8 cellular contexts compared by ENCODE assay signal in the genomic region with DNA sequence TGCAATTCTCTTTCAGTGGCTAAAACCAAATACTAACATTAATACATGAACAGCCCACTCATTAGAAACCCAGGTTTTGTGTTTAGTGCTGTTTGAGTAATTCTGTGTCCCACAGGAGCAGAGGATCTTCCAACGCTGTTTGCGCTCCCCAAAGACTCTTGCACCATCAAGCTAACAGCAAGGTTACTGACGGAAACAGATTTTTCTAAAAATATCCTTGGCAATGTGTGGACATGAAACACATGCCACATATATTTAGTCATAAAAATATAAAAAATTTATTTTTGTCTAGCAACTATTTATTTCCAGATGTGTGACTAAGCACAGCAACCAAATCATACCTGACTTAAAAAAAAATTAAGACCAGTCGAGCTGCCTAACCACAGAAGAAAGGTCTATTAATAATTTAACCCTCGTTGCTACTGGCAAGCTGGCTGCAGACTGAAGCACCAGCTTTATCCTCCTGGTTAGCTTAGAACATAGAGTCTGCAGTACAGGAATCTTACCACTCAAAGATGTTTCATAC.
DNase-seq lines count a peak whose midpoint lies in the region; ATAC-seq and TF ChIP-seq lines count a peak whose summit lies in the region.

No MANE protein-coding gene starts in this region.

- H3K9me3 Mint-ChIP-seq in CD14-positive monocyte: peaks cover 0 to 3% (median 0%) of the 10 kb centered on the region in 7 donors

- intact Hi-C loops in CD14-positive monocyte (cut with micrococcal nuclease): loop anchor here (5.0 kb wide), 3 partner anchors 594 to 989 kb away; no protein-coding TSS in a partner anchor

- H3K4me1 ChIP-seq in effector memory CD4-positive, alpha-beta T cell (ENCODE audit: control insufficient read depth, insufficient read depth, low read length, poor library complexity, severe bottlenecking): no peaks in the 10 kb centered on the region

- H3K27me3 Mint-ChIP-seq in CD14-positive monocyte (ENCODE audit: low read depth in 3 of 3): peaks cover 0 to 1% (median 0%) of the 10 kb centered on the region in 3 donors

- H3K27me3 ChIP-seq in effector memory CD4-positive, alpha-beta T cell (replicated peaks; ENCODE audit: control insufficient read depth, insufficient read depth, low read length, poor library complexity, severe bottlenecking): peaks cover 4% of the 10 kb centered on the region

- peak; percentile 58 for ATAC-seq in GM21360 (IDR thresholded peaks at IDR 0.05; ENCODE audit: unreplicated experiment)
- peak; percentile 60 for ATAC-seq in HG03442 (IDR thresholded peaks at IDR 0.05; ENCODE audit: unreplicated experiment)

- H3K36me3 Mint-ChIP-seq in CD14-positive monocyte: no peaks in the 10 kb centered on the region

- peaks cover 15% of the 10 kb centered on the region for H3K4me1 Mint-ChIP-seq in CD14-positive monocyte

- no peak overlapping the region for H3K27ac Mint-ChIP-seq in CD14-positive monocyte

- no peaks in the 10 kb centered on the region for H3K36me3 ChIP-seq in effector memory CD4-positive, alpha-beta T cell (ENCODE audit: control insufficient read depth, insufficient read depth, low read length)

- TF ChIP-seq CTCF in fibroblast of pulmonary artery (IDR thresholded peaks at IDR 0.05; ENCODE audit: low read length, missing control alignments): peak; percentile 16
- no peak for TF ChIP-seq CTCF in CD14-positive monocyte (IDR thresholded peaks at IDR 0.05)

- H3K4me3 Mint-ChIP-seq in CD14-positive monocyte: no peak overlapping the region

- DNase-seq in AG20443 (ENCODE audit: low spot score): peak; percentile 75
- peak; percentile 89 for DNase-seq in fibroblast of pulmonary artery (ENCODE audit: low read depth)
- no peak for DNase-seq in NCI-H2227 treated with DMSO at 0.1 percent for 48 hours (lab: John Stamatoyannopoulos, UW)
- no peak for DNase-seq in NCI-H1436 treated with DMSO at 0.1 percent for 48 hours (lab: John Stamatoyannopoulos, UW)
- no peak for DNase-seq in effector memory CD4-positive, alpha-beta T cell
- no peak for DNase-seq in CD14-positive monocyte (ENCODE audit: low spot score)

- no peak overlapping the region for H3K27ac ChIP-seq in effector memory CD4-positive, alpha-beta T cell (ENCODE audit: insufficient read depth, low read length, poor library complexity, severe bottlenecking)

- H3K4me3 ChIP-seq in fibroblast of pulmonary artery (replicated peaks; ENCODE audit: low read depth, low read length): no peak overlapping the region
- no peak overlapping the region for H3K4me3 ChIP-seq in effector memory CD4-positive, alpha-beta T cell (ENCODE audit: insufficient read depth, low read depth, low read length, poor library complexity, severe bottlenecking)

- H3K9me3 ChIP-seq in effector memory CD4-positive, alpha-beta T cell (ENCODE audit: control insufficient read depth, low read length): no peaks in the 10 kb centered on the region

Comparison
In these comparisons a context has a peak if more than half of its experiments do, and no peak if none do; other contexts are left out.
1. DNase-seq: peak in AG20443 (single experiment) and fibroblast of pulmonary artery (single experiment); none in NCI-H2227 treated with DMSO at 0.1 percent for 48 hours (single experiment), NCI-H1436 treated with DMSO at 0.1 percent for 48 hours (single experiment), effector memory CD4-positive, alpha-beta T cell (0 of 3) and CD14-positive monocyte (single experiment).